Comparison of ENCODE assay signal across 8 cellular contexts in the genomic region with DNA sequence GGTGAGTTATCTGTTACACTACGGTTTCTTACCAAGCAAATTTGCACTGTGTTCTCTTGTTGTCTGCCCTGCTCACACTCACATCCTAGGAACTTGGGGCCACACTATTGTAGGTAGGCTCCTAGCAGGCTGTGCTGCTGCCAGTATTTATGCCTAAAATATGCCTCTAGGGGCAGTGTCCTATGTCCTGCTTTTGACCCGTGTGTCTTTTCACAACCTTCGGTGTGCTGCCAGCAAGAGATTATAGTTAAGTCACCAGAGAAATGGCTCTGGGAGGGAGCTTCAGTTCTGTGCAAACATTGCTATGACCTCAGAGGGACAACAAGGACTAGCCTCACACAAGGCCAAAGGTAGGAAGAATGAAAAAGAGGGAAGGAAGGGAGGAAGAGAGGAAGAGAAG. TPM values are rescaled to one million over a fixed set of nuclear protein-coding genes. Genes with fewer than 3 reads are reported as not detected.
DNase-seq lines count a peak whose midpoint lies in the region; ATAC-seq and TF ChIP-seq lines count a peak whose summit lies in the region.

No MANE protein-coding gene starts in this region.

- H3K27ac Mint-ChIP-seq in CD14-positive monocyte (no peak overlapping the region), chondrocyte (ENCODE audit: unreplicated experiment) (no peak overlapping the region)

- H3K9me3 Mint-ChIP-seq in CD14-positive monocyte: peaks cover 0 to 3% (median 0%) of the 10 kb centered on the region in 7 donors
- no peaks in the 10 kb centered on the region for H3K9me3 Mint-ChIP-seq in chondrocyte (ENCODE audit: low read depth)

- DNase-seq in CD14-positive monocyte (ENCODE audit: low spot score) (no peak), chondrocyte (ENCODE audit: low spot score) (no peak), NCI-H187 (lab: John Stamatoyannopoulos, UW) (no peak), tibial artery (no peak)

- TF ChIP-seq CTCF in CD14-positive monocyte (IDR thresholded peaks at IDR 0.05) (peak; percentile 45), chondrocyte (IDR thresholded peaks at IDR 0.05) (peak; percentile 42), tibial artery (IDR thresholded peaks at IDR 0.05) (no peak)

- ATAC-seq in GM19468 (IDR thresholded peaks at IDR 0.05; ENCODE audit: extremely low read depth, unreplicated experiment) (peak; percentile 32), HG02970 (IDR thresholded peaks at IDR 0.05; ENCODE audit: low FRiP score, unreplicated experiment) (no peak), HG03432 (IDR thresholded peaks at IDR 0.05; ENCODE audit: unreplicated experiment) (no peak)

- intact Hi-C loops in CD14-positive monocyte (cut with micrococcal nuclease): no loop called here
- intact Hi-C loops in tibial artery (cut with DNase I; ENCODE audit: low total_unique reads): no loop called here

- H3K27me3 ChIP-seq in tibial artery: no peaks in the 10 kb centered on the region

- no peaks in the 10 kb centered on the region for H3K9me3 ChIP-seq in tibial artery

- no peaks in the 10 kb centered on the region for H3K4me1 ChIP-seq in tibial artery

- H3K27me3 Mint-ChIP-seq in CD14-positive monocyte (ENCODE audit: low read depth in 3 of 3) (peaks cover 1 to 2% (median 1%) of the 10 kb centered on the region in 3 donors), chondrocyte (ENCODE audit: low read depth) (peaks cover 17% of the 10 kb centered on the region)

- no peak overlapping the region for H3K4me3 Mint-ChIP-seq in CD14-positive monocyte
- H3K4me3 Mint-ChIP-seq in chondrocyte (ENCODE audit: unreplicated experiment): no peak overlapping the region

- H3K4me1 Mint-ChIP-seq in CD14-positive monocyte (peaks cover 5% of the 10 kb centered on the region), chondrocyte (ENCODE audit: low read depth) (no peaks in the 10 kb centered on the region)

- H3K27ac ChIP-seq in tibial artery: no peak overlapping the region

- TF ChIP-seq EP300 in Ishikawa (IDR thresholded peaks at IDR 0.05; ENCODE audit: borderline replicate concordance): no peak

- H3K36me3 ChIP-seq in tibial artery: no peaks in the 10 kb centered on the region

- H3K4me3 ChIP-seq in tibial artery: no peak overlapping the region

- peak; percentile 14; the same call in 1 of the 2 replicates for TF ChIP-seq RAD21 in Ishikawa (IDR thresholded peaks at IDR 0.05; ENCODE audit: low read depth)

- H3K36me3 Mint-ChIP-seq in CD14-positive monocyte (no peaks in the 10 kb centered on the region), chondrocyte (ENCODE audit: low read depth) (peaks cover 2% of the 10 kb centered on the region)

TF ChIP-seq in Ishikawa, 13 proteins besides CTCF, POLR2A, EP300 and RAD21:
- TF ChIP-seq, protein P1, sequence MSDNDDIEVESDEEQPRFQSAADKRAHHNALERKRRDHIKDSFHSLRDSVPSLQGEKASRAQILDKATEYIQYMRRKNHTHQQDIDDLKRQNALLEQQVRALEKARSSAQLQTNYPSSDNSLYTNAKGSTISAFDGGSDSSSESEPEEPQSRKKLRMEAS (IDR thresholded peaks at IDR 0.05): no peak
- TF ChIP-seq, protein P2, sequence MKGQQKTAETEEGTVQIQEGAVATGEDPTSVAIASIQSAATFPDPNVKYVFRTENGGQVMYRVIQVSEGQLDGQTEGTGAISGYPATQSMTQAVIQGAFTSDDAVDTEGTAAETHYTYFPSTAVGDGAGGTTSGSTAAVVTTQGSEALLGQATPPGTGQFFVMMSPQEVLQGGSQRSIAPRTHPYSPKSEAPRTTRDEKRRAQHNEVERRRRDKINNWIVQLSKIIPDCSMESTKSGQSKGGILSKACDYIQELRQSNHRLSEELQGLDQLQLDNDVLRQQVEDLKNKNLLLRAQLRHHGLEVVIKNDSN (IDR thresholded peaks at IDR 0.05): no peak
- TF ChIP-seq TCF12 (IDR thresholded peaks at IDR 0.05; ENCODE audit: low read depth) (no peak), EGR1 (IDR thresholded peaks at IDR 0.05) (no peak), ZBTB7A (IDR thresholded peaks at IDR 0.05; ENCODE audit: low read depth) (no peak), YY1 (IDR thresholded peaks at IDR 0.05; ENCODE audit: low read depth) (no peak), CREB1 (IDR thresholded peaks at IDR 0.05; ENCODE audit: low read depth) (no peak), NFIC (IDR thresholded peaks at IDR 0.05) (no peak), CEBPB (IDR thresholded peaks at IDR 0.05) (no peak), TEAD4 (IDR thresholded peaks at IDR 0.05) (no peak), TAF1 (IDR thresholded peaks at IDR 0.05; ENCODE audit: low read depth) (no peak), FOXM1 (IDR thresholded peaks at IDR 0.05; ENCODE audit: borderline replicate concordance, low read depth) (no peak)
- TF ChIP-seq, protein P3, sequence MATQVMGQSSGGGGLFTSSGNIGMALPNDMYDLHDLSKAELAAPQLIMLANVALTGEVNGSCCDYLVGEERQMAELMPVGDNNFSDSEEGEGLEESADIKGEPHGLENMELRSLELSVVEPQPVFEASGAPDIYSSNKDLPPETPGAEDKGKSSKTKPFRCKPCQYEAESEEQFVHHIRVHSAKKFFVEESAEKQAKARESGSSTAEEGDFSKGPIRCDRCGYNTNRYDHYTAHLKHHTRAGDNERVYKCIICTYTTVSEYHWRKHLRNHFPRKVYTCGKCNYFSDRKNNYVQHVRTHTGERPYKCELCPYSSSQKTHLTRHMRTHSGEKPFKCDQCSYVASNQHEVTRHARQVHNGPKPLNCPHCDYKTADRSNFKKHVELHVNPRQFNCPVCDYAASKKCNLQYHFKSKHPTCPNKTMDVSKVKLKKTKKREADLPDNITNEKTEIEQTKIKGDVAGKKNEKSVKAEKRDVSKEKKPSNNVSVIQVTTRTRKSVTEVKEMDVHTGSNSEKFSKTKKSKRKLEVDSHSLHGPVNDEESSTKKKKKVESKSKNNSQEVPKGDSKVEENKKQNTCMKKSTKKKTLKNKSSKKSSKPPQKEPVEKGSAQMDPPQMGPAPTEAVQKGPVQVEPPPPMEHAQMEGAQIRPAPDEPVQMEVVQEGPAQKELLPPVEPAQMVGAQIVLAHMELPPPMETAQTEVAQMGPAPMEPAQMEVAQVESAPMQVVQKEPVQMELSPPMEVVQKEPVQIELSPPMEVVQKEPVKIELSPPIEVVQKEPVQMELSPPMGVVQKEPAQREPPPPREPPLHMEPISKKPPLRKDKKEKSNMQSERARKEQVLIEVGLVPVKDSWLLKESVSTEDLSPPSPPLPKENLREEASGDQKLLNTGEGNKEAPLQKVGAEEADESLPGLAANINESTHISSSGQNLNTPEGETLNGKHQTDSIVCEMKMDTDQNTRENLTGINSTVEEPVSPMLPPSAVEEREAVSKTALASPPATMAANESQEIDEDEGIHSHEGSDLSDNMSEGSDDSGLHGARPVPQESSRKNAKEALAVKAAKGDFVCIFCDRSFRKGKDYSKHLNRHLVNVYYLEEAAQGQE (IDR thresholded peaks at IDR 0.05; ENCODE audit: low read depth): no peak
TF ChIP-seq in Ishikawa: peak in this region for 0.

RNA-seq across cellular contexts. Expression of a gene that starts 8.9 kb away (rescaled TPM):
- polyA plus RNA-seq in CD14-positive monocyte: not detected
- not detected in 3 replicates for total RNA-seq in chondrocyte

RNA-seq across cellular contexts. Expression of a gene that starts 25.6 kb away (rescaled TPM):
- not detected for polyA plus RNA-seq in CD14-positive monocyte
- total RNA-seq in chondrocyte: not detected in 3 replicates

RNA-seq across cellular contexts. Expression of a gene that starts 28.4 kb away (rescaled TPM):
- not detected for polyA plus RNA-seq in CD14-positive monocyte
- not detected in 3 replicates for total RNA-seq in chondrocyte

RNA-seq across cellular contexts. Expression of a gene that starts 46.0 kb away (rescaled TPM):
- not detected for polyA plus RNA-seq in CD14-positive monocyte
- not detected in 3 replicates for total RNA-seq in chondrocyte

Comparison
In these comparisons a context has a peak if more than half of its experiments do, and no peak if none do; other contexts are left out.
1. CTCF ChIP-seq: peak in CD14-positive monocyte (single experiment) and chondrocyte (single experiment); none in tibial artery (0 of 2).